Comparison of ENCODE assay signal across 2 cellular contexts in the genomic region with DNA sequence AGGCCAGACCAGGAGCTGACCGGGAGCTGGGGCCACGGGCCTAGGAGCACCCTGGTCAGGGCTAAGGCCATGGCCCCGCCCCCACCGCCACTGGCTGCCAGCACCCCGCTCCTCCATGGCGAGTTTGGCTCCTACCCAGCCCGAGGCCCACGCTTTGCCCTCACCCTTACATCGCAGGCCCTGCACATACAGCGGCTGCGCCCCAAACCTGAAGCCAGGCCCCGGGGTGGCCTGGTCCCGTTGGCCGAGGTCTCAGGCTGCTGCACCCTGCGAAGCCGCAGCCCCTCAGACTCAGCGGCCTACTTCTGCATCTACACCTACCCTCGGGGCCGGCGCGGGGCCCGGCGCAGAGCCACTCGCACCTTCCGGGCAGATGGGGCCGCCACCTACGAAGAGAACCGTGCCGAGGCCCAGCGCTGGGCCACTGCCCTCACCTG.
TF ChIP-seq lines count a peak whose summit lies in the region.

No MANE protein-coding gene starts in this region.

TF ChIP-seq in SK-N-SH, 30 proteins besides CTCF, POLR2A, EP300 and RAD21 (continued from another document):
- TF ChIP-seq TEAD4 (IDR thresholded peaks at IDR 0.05; ENCODE audit: borderline replicate concordance, insufficient read depth) = no peak
- no peak for TF ChIP-seq TCF12 (IDR thresholded peaks at IDR 0.05)
- TF ChIP-seq JUND (IDR thresholded peaks at IDR 0.05) = no peak
- TF ChIP-seq FOXJ3 (CRISPR knock-in tag; IDR thresholded peaks at IDR 0.05) = no peak
- no peak for TF ChIP-seq TAF1 (IDR thresholded peaks at IDR 0.05; ENCODE audit: borderline replicate concordance, low read depth, low read length)
- TF ChIP-seq FOXM1 (IDR thresholded peaks at IDR 0.05; ENCODE audit: low read depth) = no peak
- TF ChIP-seq, protein P1, sequence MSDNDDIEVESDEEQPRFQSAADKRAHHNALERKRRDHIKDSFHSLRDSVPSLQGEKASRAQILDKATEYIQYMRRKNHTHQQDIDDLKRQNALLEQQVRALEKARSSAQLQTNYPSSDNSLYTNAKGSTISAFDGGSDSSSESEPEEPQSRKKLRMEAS (IDR thresholded peaks at IDR 0.05; ENCODE audit: low read depth) = no peak
- no peak for TF ChIP-seq RXRA (IDR thresholded peaks at IDR 0.05; ENCODE audit: borderline replicate concordance, low read depth)
- TF ChIP-seq RCOR1 (IDR thresholded peaks at IDR 0.05; ENCODE audit: low read length) = no peak
- TF ChIP-seq FOSL2 (IDR thresholded peaks at IDR 0.05; ENCODE audit: borderline replicate concordance, low read depth) = no peak
TF ChIP-seq in SK-N-SH: peak in this region for 0.

TF ChIP-seq in SK-N-SH treated with all-trans-retinoic acid at 6 μM for 48 hours, 23 proteins besides CTCF, POLR2A, EP300 and RAD21 (continued from another document):
- TF ChIP-seq ISL1 (CRISPR knock-in tag; IDR thresholded peaks at IDR 0.05) (no peak), ZC3H10 (CRISPR knock-in tag; IDR thresholded peaks at IDR 0.05) (no peak), ZNF8 (CRISPR knock-in tag; IDR thresholded peaks at IDR 0.05) (no peak), PATZ1 (CRISPR knock-in tag; IDR thresholded peaks at IDR 0.05; ENCODE audit: borderline replicate concordance) (no peak), SNAI2 (CRISPR knock-in tag; IDR thresholded peaks at IDR 0.05) (no peak), RARB (CRISPR knock-in tag; IDR thresholded peaks at IDR 0.05) (no peak), TSHZ2 (CRISPR knock-in tag; IDR thresholded peaks at IDR 0.05) (no peak), ZFP3 (CRISPR knock-in tag; IDR thresholded peaks at IDR 0.05) (no peak), ZNF565 (CRISPR knock-in tag; conservative IDR thresholded peaks at IDR 0.05; ENCODE audit: low read depth) (no peak), POU6F1 (CRISPR knock-in tag; IDR thresholded peaks at IDR 0.05; ENCODE audit: borderline replicate concordance, low read depth) (no peak), TCF4 (CRISPR knock-in tag; IDR thresholded peaks at IDR 0.05; ENCODE audit: borderline replicate concordance) (no peak)
- TF ChIP-seq, protein P2, sequence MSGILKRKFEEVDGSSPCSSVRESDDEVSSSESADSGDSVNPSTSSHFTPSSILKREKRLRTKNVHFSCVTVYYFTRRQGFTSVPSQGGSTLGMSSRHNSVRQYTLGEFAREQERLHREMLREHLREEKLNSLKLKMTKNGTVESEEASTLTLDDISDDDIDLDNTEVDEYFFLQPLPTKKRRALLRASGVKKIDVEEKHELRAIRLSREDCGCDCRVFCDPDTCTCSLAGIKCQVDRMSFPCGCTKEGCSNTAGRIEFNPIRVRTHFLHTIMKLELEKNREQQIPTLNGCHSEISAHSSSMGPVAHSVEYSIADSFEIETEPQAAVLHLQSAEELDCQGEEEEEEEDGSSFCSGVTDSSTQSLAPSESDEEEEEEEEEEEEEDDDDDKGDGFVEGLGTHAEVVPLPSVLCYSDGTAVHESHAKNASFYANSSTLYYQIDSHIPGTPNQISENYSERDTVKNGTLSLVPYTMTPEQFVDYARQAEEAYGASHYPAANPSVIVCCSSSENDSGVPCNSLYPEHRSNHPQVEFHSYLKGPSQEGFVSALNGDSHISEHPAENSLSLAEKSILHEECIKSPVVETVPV (CRISPR knock-in tag; IDR thresholded peaks at IDR 0.05) = no peak
- TF ChIP-seq, protein P3, sequence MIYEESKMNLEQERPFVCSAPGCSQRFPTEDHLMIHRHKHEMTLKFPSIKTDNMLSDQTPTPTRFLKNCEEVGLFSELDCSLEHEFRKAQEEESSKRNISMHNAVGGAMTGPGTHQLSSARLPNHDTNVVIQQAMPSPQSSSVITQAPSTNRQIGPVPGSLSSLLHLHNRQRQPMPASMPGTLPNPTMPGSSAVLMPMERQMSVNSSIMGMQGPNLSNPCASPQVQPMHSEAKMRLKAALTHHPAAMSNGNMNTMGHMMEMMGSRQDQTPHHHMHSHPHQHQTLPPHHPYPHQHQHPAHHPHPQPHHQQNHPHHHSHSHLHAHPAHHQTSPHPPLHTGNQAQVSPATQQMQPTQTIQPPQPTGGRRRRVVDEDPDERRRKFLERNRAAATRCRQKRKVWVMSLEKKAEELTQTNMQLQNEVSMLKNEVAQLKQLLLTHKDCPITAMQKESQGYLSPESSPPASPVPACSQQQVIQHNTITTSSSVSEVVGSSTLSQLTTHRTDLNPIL (CRISPR knock-in tag; IDR thresholded peaks at IDR 0.05; ENCODE audit: low read depth) = no peak
TF ChIP-seq in SK-N-SH treated with all-trans-retinoic acid at 6 μM for 48 hours: peak in this region for 0.
